ENCODE assay signal across 1 cellular context in genomic region chr1:28266920-28267322, GRCh38.
TF ChIP-seq lines count a peak whose summit lies in the region.

No MANE protein-coding gene starts in this region.

TF ChIP-seq in K562, 482 proteins besides CTCF, POLR2A, EP300 and RAD21 (continued from another document):
- peak; percentile 53; the same call in 1 of the 2 replicates for TF ChIP-seq PHF21A (IDR thresholded peaks at IDR 0.05; ENCODE audit: borderline replicate concordance, low read depth)
- no peak for TF ChIP-seq HNRNPH1 (optimal IDR thresholded peaks at IDR 0.05; ENCODE audit: low read depth, low read length)
- no peak for TF ChIP-seq RBM34 (IDR thresholded peaks at IDR 0.05; ENCODE audit: borderline replicate concordance, insufficient read depth, low read length)
- TF ChIP-seq ZZZ3 (IDR thresholded peaks at IDR 0.05): no peak
- no peak for TF ChIP-seq HINFP (tag; conservative IDR thresholded peaks at IDR 0.05; ENCODE audit: low read depth)
- TF ChIP-seq ARID2 (IDR thresholded peaks at IDR 0.05): no peak
- 0 out of 2 replicates have a peak, but pooled peaks have one; percentile 41 for TF ChIP-seq NFATC3 (IDR thresholded peaks at IDR 0.05)
- TF ChIP-seq ZNF717 (CRISPR knock-in tag; IDR thresholded peaks at IDR 0.05): no peak
- no peak for TF ChIP-seq SRSF9 (IDR thresholded peaks at IDR 0.05; ENCODE audit: borderline replicate concordance, low read depth, low read length)
- no peak for TF ChIP-seq CAMTA2 (CRISPR knock-in tag; conservative IDR thresholded peaks at IDR 0.05)
- no peak for TF ChIP-seq RERE (CRISPR knock-in tag; IDR thresholded peaks at IDR 0.05; ENCODE audit: borderline replicate concordance)
- no peak for TF ChIP-seq IRF9 (tag; IDR thresholded peaks at IDR 0.05)
- peak; percentile 69; the same call in 1 of the 2 replicates for TF ChIP-seq NCOA1 (IDR thresholded peaks at IDR 0.05; ENCODE audit: low read depth)
- TF ChIP-seq ZMIZ1 (IDR thresholded peaks at IDR 0.05; ENCODE audit: low read depth in 2 of 2, low read length in 2 of 2): peak in 1 of 2 experiments; percentile 67; a peak in 1 of 4 replicates
- peak in 1 of 2 experiments; percentile 75; a peak in 1 of 4 replicates for TF ChIP-seq HDAC1 (IDR thresholded peaks at IDR 0.05)
- peak in 1 of 2 experiments; percentile 48; a peak in 1 of 4 replicates for TF ChIP-seq ZNF318 (IDR thresholded peaks at IDR 0.05; ENCODE audit: borderline replicate concordance in 1 of 2, low read depth in 1 of 2)
- TF ChIP-seq HDAC6 (IDR thresholded peaks at IDR 0.05; ENCODE audit: low read depth, low read length): no peak
- TF ChIP-seq KLF16 (IDR thresholded peaks at IDR 0.05): peak; percentile 63
- no peak for TF ChIP-seq PKNOX1 (IDR thresholded peaks at IDR 0.05)
- no peak for TF ChIP-seq ZBTB17 (CRISPR knock-in tag; IDR thresholded peaks at IDR 0.05)
- peak; percentile 77 for TF ChIP-seq SMARCA4 (IDR thresholded peaks at IDR 0.05)
- TF ChIP-seq RBM25 (IDR thresholded peaks at IDR 0.05; ENCODE audit: low read depth, low read length, severe bottlenecking): no peak
- TF ChIP-seq POLR3A (IDR thresholded peaks at IDR 0.05; ENCODE audit: borderline replicate concordance, extremely low read depth, insufficient read depth, insufficient read length): no peak
- no peak for TF ChIP-seq KDM4B (IDR thresholded peaks at IDR 0.05; ENCODE audit: borderline replicate concordance in 2 of 2, low read depth in 1 of 2)
- 0 out of 2 replicates have a peak, but pooled peaks have one; percentile 22 for TF ChIP-seq CREB3 (tag; conservative IDR thresholded peaks at IDR 0.05; ENCODE audit: low read depth)
- TF ChIP-seq ZNF76 (CRISPR knock-in tag; IDR thresholded peaks at IDR 0.05; ENCODE audit: borderline replicate concordance): no peak
